In genomic region chr1:244236721-244237120, GRCh38 we compare ENCODE assay signal across 2 cellular contexts.
TF ChIP-seq lines count a peak whose summit lies in the region.

No MANE protein-coding gene starts in this region.

TF ChIP-seq in HepG2, 621 proteins besides CTCF, POLR2A, EP300 and RAD21:
- TF ChIP-seq MXD4 (CRISPR knock-in tag; IDR thresholded peaks at IDR 0.05) (no peak), ZNF224 (CRISPR knock-in tag; IDR thresholded peaks at IDR 0.05) (no peak), DPF2 (CRISPR knock-in tag; IDR thresholded peaks at IDR 0.05; ENCODE audit: borderline replicate concordance, low read depth) (no peak), BCL6 (CRISPR knock-in tag; IDR thresholded peaks at IDR 0.05) (peak; percentile 34; the same call in 1 of the 2 replicates)
TF ChIP-seq in HepG2: peak in this region for 1.

TF ChIP-seq in IMR-90, 13 proteins besides CTCF, POLR2A, EP300 and RAD21:
- TF ChIP-seq MXI1 (IDR thresholded peaks at IDR 0.05; ENCODE audit: borderline replicate concordance, low read depth, low read length) (no peak), ELK1 (IDR thresholded peaks at IDR 0.05; ENCODE audit: borderline replicate concordance, low read depth, low read length) (no peak), NFE2L2 (IDR thresholded peaks at IDR 0.05; ENCODE audit: low read depth, low read length) (no peak), MAFK (IDR thresholded peaks at IDR 0.05; ENCODE audit: low read depth, low read length) (no peak), MAZ (IDR thresholded peaks at IDR 0.05; ENCODE audit: borderline replicate concordance, low read depth, low read length) (no peak), CEBPB (IDR thresholded peaks at IDR 0.05; ENCODE audit: low read depth, low read length) (no peak), CHD1 (IDR thresholded peaks at IDR 0.05; ENCODE audit: low read depth, low read length) (no peak), SMC3 (IDR thresholded peaks at IDR 0.05; ENCODE audit: low read depth, low read length) (no peak), RFX5 (IDR thresholded peaks at IDR 0.05; ENCODE audit: low read depth, low read length) (no peak)
